8 cellular contexts compared by ENCODE assay signal in genomic region chr9:113580041-113580953, GRCh38.
DNase-seq lines count a peak whose midpoint lies in the region; ATAC-seq, FAIRE-seq and TF ChIP-seq lines count a peak whose summit lies in the region.

No MANE protein-coding gene starts in this region.

- no peak overlapping the region for H2BK20ac ChIP-seq in H9 (ENCODE audit: low read depth, low read length, poor library complexity, severe bottlenecking)

- no peaks in the 10 kb centered on the region for H3K79me1 ChIP-seq in H9 (ENCODE audit: insufficient read depth, low read depth, low read length, poor library complexity, severe bottlenecking)

- no peak overlapping the region for H3K18ac ChIP-seq in H9 (ENCODE audit: insufficient read length, low read depth, low read length)

- H3K23me2 ChIP-seq in H9 (ENCODE audit: insufficient read length, low read depth, low read length, poor library complexity, severe bottlenecking), result no peaks in the 10 kb centered on the region

- H2BK5ac ChIP-seq in H9 (ENCODE audit: insufficient read length, low read length), result no peak overlapping the region

- no peaks in the 10 kb centered on the region for H3K27me3 Mint-ChIP-seq in activated naive CD8-positive, alpha-beta T cell treated with anti-CD3 and anti-CD28 coated beads, Interleukin-2, amount 10 ng/mL, durations not matched to agents 7 days and 5 days
- H3K27me3 Mint-ChIP-seq in H9 (ENCODE audit: low read depth), result no peaks in the 10 kb centered on the region

- H2BK12ac ChIP-seq in H9 (ENCODE audit: insufficient read length, low read depth, low read length), result no peak overlapping the region

- TF ChIP-seq CTCF in keratinocyte (optimal IDR thresholded peaks at IDR 0.05 in 1 of 3, IDR thresholded peaks at IDR 0.05 in 1 of 3, conservative IDR thresholded peaks at IDR 0.05 in 1 of 3; ENCODE audit: extremely low read depth in 1 of 3, insufficient read depth in 2 of 3, low read length in 3 of 3) (no peak), H9 (conservative IDR thresholded peaks at IDR 0.05) (no peak)

- POLR2A ChIA-PET in activated naive CD8-positive, alpha-beta T cell treated with anti-CD3 and anti-CD28 coated beads, Interleukin-2, amount 10 ng/mL, durations not matched to agents 7 days and 5 days (lab: Charles Lee), result interaction anchor here (0.8 to 5.3 kb wide), 13 partner anchors 11 to 305 kb away, joined by 3 to 97 read pairs (median 6); partner anchors contain the start of genes C9orf43, CDC26, POLE3 and PRPF4

- H3K27me3 ChIP-seq in keratinocyte (ENCODE audit: control insufficient read depth, extremely low read depth, insufficient read depth, low read length) (no peaks in the 10 kb centered on the region), H9 (ENCODE audit: insufficient read depth, low read length) (no peaks in the 10 kb centered on the region)

- H4K5ac ChIP-seq in H9 (ENCODE audit: insufficient read length, low read depth, low read length), result no peak overlapping the region

- H3K4me1 Mint-ChIP-seq in activated naive CD8-positive, alpha-beta T cell treated with anti-CD3 and anti-CD28 coated beads, Interleukin-2, amount 10 ng/mL, durations not matched to agents 7 days and 5 days, result peaks cover 68% of the 10 kb centered on the region
- H3K4me1 Mint-ChIP-seq in H9, result peaks cover 9 to 11% of the 10 kb centered on the region in 2 experiments

- H3K9me3 Mint-ChIP-seq in activated naive CD8-positive, alpha-beta T cell treated with anti-CD3 and anti-CD28 coated beads, Interleukin-2, amount 10 ng/mL, durations not matched to agents 7 days and 5 days, result no peaks in the 10 kb centered on the region
- H3K9me3 Mint-ChIP-seq in H9, result no peaks in the 10 kb centered on the region

- no peak overlapping the region for H3K23ac ChIP-seq in H9 (ENCODE audit: insufficient read length, low read depth, low read length)

- peak overlapping the region; percentile 56 for H3K27ac ChIP-seq in keratinocyte (ENCODE audit: control insufficient read depth, insufficient read depth, low read length)
- H3K27ac ChIP-seq in H9 (ENCODE audit: insufficient read length, low read depth, low read length), result no peak overlapping the region

- ATAC-seq in activated naive CD8-positive, alpha-beta T cell treated with anti-CD3 and anti-CD28 coated beads, Interleukin-2, amount 10 ng/mL, durations not matched to agents 7 days and 5 days (ENCODE audit: low read depth), result no peak
- ATAC-seq in GM19467 (IDR thresholded peaks at IDR 0.05; ENCODE audit: unreplicated experiment), result no peak

- peak overlapping the region in 2 of 3 experiments; percentile 14 for H3K4me3 ChIP-seq in keratinocyte (ENCODE audit: control insufficient read depth in 2 of 3, extremely low read depth in 1 of 3, insufficient read depth in 2 of 3, low read depth in 1 of 3, low read length in 3 of 3)

- no peak overlapping the region for H4K8ac ChIP-seq in H9 (replicated peaks; ENCODE audit: insufficient read length, low read depth, low read length)

- peaks cover 19% of the 10 kb centered on the region for H3K36me3 Mint-ChIP-seq in activated naive CD8-positive, alpha-beta T cell treated with anti-CD3 and anti-CD28 coated beads, Interleukin-2, amount 10 ng/mL, durations not matched to agents 7 days and 5 days
- H3K36me3 Mint-ChIP-seq in H9 (ENCODE audit: insufficient read depth in 1 of 3, low read depth in 3 of 3), result peaks cover 0 to 14% (median 9%) of the 10 kb centered on the region in 3 experiments; a peak in 4 of 7 replicates

- H2AFZ ChIP-seq in keratinocyte (ENCODE audit: control insufficient read depth, low read length) (no peak overlapping the region), H9 (ENCODE audit: low read length) (no peak overlapping the region)

- peak overlapping the region; percentile 86 for H3K4me3 Mint-ChIP-seq in activated naive CD8-positive, alpha-beta T cell treated with anti-CD3 and anti-CD28 coated beads, Interleukin-2, amount 10 ng/mL, durations not matched to agents 7 days and 5 days
- H3K4me3 Mint-ChIP-seq in H9, result no peak overlapping the region

- H3K79me2 ChIP-seq in keratinocyte (ENCODE audit: control insufficient read depth, insufficient read depth, low read length) (peaks cover 8% of the 10 kb centered on the region), H9 (ENCODE audit: insufficient read depth, low read length) (no peaks in the 10 kb centered on the region)

- H2AK5ac ChIP-seq in H9 (ENCODE audit: insufficient read length, low read length), result no peak overlapping the region

- H2BK120ac ChIP-seq in H9 (ENCODE audit: low read depth, low read length, poor library complexity, severe bottlenecking), result no peak overlapping the region

- no peak overlapping the region for H4K91ac ChIP-seq in H9 (ENCODE audit: insufficient read length, low read depth, low read length)

- peak overlapping the region; percentile 74 for H3K4me2 ChIP-seq in keratinocyte (ENCODE audit: control insufficient read depth, extremely low read depth, insufficient read depth, low read depth, low read length)
- H3K4me2 ChIP-seq in H9 (ENCODE audit: insufficient read depth, insufficient read length, low read length), result no peak overlapping the region

- peaks cover 8% of the 10 kb centered on the region for H3K9me1 ChIP-seq in keratinocyte (ENCODE audit: control insufficient read depth, extremely low read depth, insufficient read depth, low read length)

- H4K20me1 ChIP-seq in keratinocyte (ENCODE audit: control insufficient read depth, extremely low read depth, insufficient read depth, low read length) (peaks cover 2% of the 10 kb centered on the region), H9 (ENCODE audit: control insufficient read depth, insufficient read depth, insufficient read length) (no peaks in the 10 kb centered on the region)

- H3K56ac ChIP-seq in H9 (ENCODE audit: insufficient read length, low read depth, low read length), result no peak overlapping the region

- no peak overlapping the region for H2BK15ac ChIP-seq in H9 (ENCODE audit: low read depth, low read length)

- DNase-seq in GF-D8 (lab: John Stamatoyannopoulos, UW) (peak; percentile 68), RPMI7951 (ENCODE audit: low read depth) (peak; percentile 51), keratinocyte (ENCODE audit: low read depth, low spot score) (no peak), cerebellum (ENCODE audit: low spot score) (no peak), H9 (no peak)
- peak; percentile 52 for DNase-seq in activated naive CD8-positive, alpha-beta T cell treated with anti-CD3 and anti-CD28 coated beads, Interleukin-2, amount 10 ng/mL, durations not matched to agents 7 days and 5 days
- peak; percentile 71 to 77 for DNase-seq in stimulated activated CD4-positive, alpha-beta T cell treated with anti-CD3 and anti-CD28 coated beads, Interleukin-2, amount 100 ng/mL, for 24 hours

- H3K27ac Mint-ChIP-seq in activated naive CD8-positive, alpha-beta T cell treated with anti-CD3 and anti-CD28 coated beads, Interleukin-2, amount 10 ng/mL, durations not matched to agents 7 days and 5 days, result peak overlapping the region; percentile 95
- H3K27ac Mint-ChIP-seq in H9, result peak overlapping the region in 1 of 3 experiments; percentile 24; a peak in 3 of 7 replicates

- H3K36me3 ChIP-seq in keratinocyte (ENCODE audit: control insufficient read depth in 2 of 2, extremely low read depth in 1 of 2, insufficient read depth in 2 of 2, low read length in 2 of 2), result peaks cover 9 to 19% of the 10 kb centered on the region in 2 experiments

- H3K9me3 ChIP-seq in keratinocyte (ENCODE audit: control insufficient read depth, low read depth, low read length), result no peaks in the 10 kb centered on the region
- no peaks in the 10 kb centered on the region for H3K9me3 ChIP-seq in H9 (ENCODE audit: control insufficient read depth, low read depth, low read length)

- H3K4me1 ChIP-seq in keratinocyte (ENCODE audit: control insufficient read depth, extremely low read depth, insufficient read depth, low read length), result peaks cover 66% of the 10 kb centered on the region
- H3K4me1 ChIP-seq in H9 (ENCODE audit: insufficient read depth, low read length), result no peaks in the 10 kb centered on the region

- no CpG with 5 or more reads among the region's 12 CpGs for WGBS in H9 (ENCODE audit: extremely low coverage, insufficient read length, low lambda C conversion rate)

- H3T11ph ChIP-seq in H9 (ENCODE audit: low read length), result no peak overlapping the region

- H3K9ac ChIP-seq in keratinocyte (ENCODE audit: control insufficient read depth, extremely low read depth, insufficient read depth, low read length) (peak overlapping the region; percentile 16), H9 (ENCODE audit: extremely low read depth, insufficient read length, low read length) (no peak overlapping the region)

- FAIRE-seq in keratinocyte (lab: Jason Lieb, UNC), result peak; percentile 82

- no peak overlapping the region for H3K14ac ChIP-seq in H9 (ENCODE audit: insufficient read depth, low read length)

- H3K4ac ChIP-seq in H9 (ENCODE audit: low read depth, low read length), result no peak overlapping the region

- dilution Hi-C loops in keratinocyte (cut with MboI; ENCODE audit: extremely low pct_ligation_motif_present, low sequenced_read_pairs), result no loop called here

Comparison
In these comparisons a context has a peak if more than half of its experiments do, and no peak if none do; other contexts are left out.
1. DNase-seq: peak in GF-D8 (single experiment), RPMI7951 (single experiment), activated naive CD8-positive, alpha-beta T cell treated with anti-CD3 and anti-CD28 coated beads, Interleukin-2, amount 10 ng/mL, durations not matched to agents 7 days and 5 days (single experiment) and stimulated activated CD4-positive, alpha-beta T cell treated with anti-CD3 and anti-CD28 coated beads, Interleukin-2, amount 100 ng/mL, for 24 hours (2 of 2); none in keratinocyte (single experiment), cerebellum (single experiment) and H9 (single experiment).